ENCODE assay signal across 1 cellular context in genomic region chr2:137952586-137953129, GRCh38.
TF ChIP-seq lines count a peak whose summit lies in the region.

No MANE protein-coding gene starts in this region.

TF ChIP-seq in H1, 55 proteins besides CTCF, POLR2A, EP300 and RAD21:
- no peak for TF ChIP-seq POU5F1 (IDR thresholded peaks at IDR 0.05; ENCODE audit: low read depth, low read length)
- TF ChIP-seq POLR2AphosphoS5 (IDR thresholded peaks at IDR 0.05; ENCODE audit: low read depth, low read length) = no peak
- no peak for TF ChIP-seq EZH2 (IDR thresholded peaks at IDR 0.05; ENCODE audit: low read depth, low read length, severe bottlenecking)
- no peak for TF ChIP-seq TAF7 (optimal IDR thresholded peaks at IDR 0.05; ENCODE audit: borderline replicate concordance, low read depth, low read length)
- TF ChIP-seq, protein P1, sequence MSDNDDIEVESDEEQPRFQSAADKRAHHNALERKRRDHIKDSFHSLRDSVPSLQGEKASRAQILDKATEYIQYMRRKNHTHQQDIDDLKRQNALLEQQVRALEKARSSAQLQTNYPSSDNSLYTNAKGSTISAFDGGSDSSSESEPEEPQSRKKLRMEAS (IDR thresholded peaks at IDR 0.05) = no peak
- no peak for TF ChIP-seq E2F6 (IDR thresholded peaks at IDR 0.05)
- TF ChIP-seq JUND (IDR thresholded peaks at IDR 0.05; ENCODE audit: low read length) = no peak
- no peak for TF ChIP-seq SIRT6 (IDR thresholded peaks at IDR 0.05; ENCODE audit: low read length)
- TF ChIP-seq SIX5 (IDR thresholded peaks at IDR 0.05; ENCODE audit: low read depth, low read length) = no peak
- no peak for TF ChIP-seq SIN3A (conservative IDR thresholded peaks at IDR 0.05 in 1 of 2, IDR thresholded peaks at IDR 0.05 in 1 of 2; ENCODE audit: low read depth in 1 of 2, low read length in 2 of 2)
- no peak for TF ChIP-seq HDAC2 (IDR thresholded peaks at IDR 0.05; ENCODE audit: borderline replicate concordance in 1 of 2, low read depth in 2 of 2, low read length in 2 of 2)
- TF ChIP-seq SAP30 (IDR thresholded peaks at IDR 0.05; ENCODE audit: insufficient read depth, insufficient replicate concordance, low read length) = no peak
- no peak for TF ChIP-seq GABPA (IDR thresholded peaks at IDR 0.05; ENCODE audit: borderline replicate concordance, insufficient read depth, low read length)
- no peak for TF ChIP-seq HDAC6 (IDR thresholded peaks at IDR 0.05; ENCODE audit: low read depth, low read length)
- TF ChIP-seq RXRA (IDR thresholded peaks at IDR 0.05; ENCODE audit: insufficient read depth, low read depth, low read length) = no peak
- TF ChIP-seq BACH1 (IDR thresholded peaks at IDR 0.05; ENCODE audit: low read length) = no peak
- TF ChIP-seq SRF (IDR thresholded peaks at IDR 0.05; ENCODE audit: low read depth, low read length) = no peak
- TF ChIP-seq, protein P2, sequence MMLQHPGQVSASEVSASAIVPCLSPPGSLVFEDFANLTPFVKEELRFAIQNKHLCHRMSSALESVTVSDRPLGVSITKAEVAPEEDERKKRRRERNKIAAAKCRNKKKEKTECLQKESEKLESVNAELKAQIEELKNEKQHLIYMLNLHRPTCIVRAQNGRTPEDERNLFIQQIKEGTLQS (IDR thresholded peaks at IDR 0.05; ENCODE audit: insufficient read depth, low read depth, low read length) = no peak
- no peak for TF ChIP-seq SUZ12 (IDR thresholded peaks at IDR 0.05; ENCODE audit: low read length)
